ENCODE assay signal across 16 cellular contexts in genomic region chr12:82862069-82862841, GRCh38.
DNase-seq lines count a peak whose midpoint lies in the region; TF ChIP-seq lines count a peak whose summit lies in the region.
"Had no signal": no experiment of that assay in that cellular context is flagged by ENCODE, and none has a peak within 500 bp of the region (broad histone marks: within the 10 kb centered on the region; RNA-seq: fewer than 3 reads in every experiment).

No MANE protein-coding gene starts in this region.

- no peak overlapping the region for H3K27ac ChIP-seq in CD4-positive, alpha-beta memory T cell (ENCODE audit: low read depth, low read length)
- H3K27ac ChIP-seq: C4-2B, esophagus squamous epithelium had no signal

- no peak for TF ChIP-seq CTCF in HFFc6 (IDR thresholded peaks at IDR 0.05)

- H3K36me3 ChIP-seq in CD4-positive, alpha-beta memory T cell (ENCODE audit: insufficient read depth, low read length) = no peaks in the 10 kb centered on the region

- peaks cover 1% of the 10 kb centered on the region; the same call in 1 of the 2 replicates for H3K27me3 Mint-ChIP-seq in HFFc6 (ENCODE audit: insufficient read depth)
- no peaks in the 10 kb centered on the region for H3K27me3 Mint-ChIP-seq in CD4-positive, alpha-beta memory T cell

- H3K4me3 ChIP-seq in CD4-positive, alpha-beta memory T cell (ENCODE audit: low read length in 2 of 2) = no peak overlapping the region
- H3K4me3 ChIP-seq: esophagus squamous epithelium, K562 had no signal

- H3K9me3 Mint-ChIP-seq in HFFc6 = peaks cover 41% of the 10 kb centered on the region
- peaks cover 0 to 3% (median 0%) of the 10 kb centered on the region in 8 donors for H3K9me3 Mint-ChIP-seq in CD4-positive, alpha-beta memory T cell

- peak; percentile 3 for DNase-seq in HFFc6
- DNase-seq in amniotic epithelial cell (ENCODE audit: low read depth) = peak; percentile 63
- DNase-seq in iris pigment epithelial cell (ENCODE audit: low read depth) = peak; percentile 68
- no peak for DNase-seq in NCI-H2029 (lab: John Stamatoyannopoulos, UW)
- no peak for DNase-seq in GM19238 (ENCODE audit: insufficient read length, low spot score)
- no peak for DNase-seq in CD4-positive, alpha-beta memory T cell
- no peak for DNase-seq in germinal center (ENCODE audit: low spot score)
- DNase-seq: activated CD4-positive, alpha-beta T cell treated with anti-CD3 and anti-CD28 coated beads for 4 hours; activated CD8-positive, alpha-beta memory T cell treated with anti-CD3 and anti-CD28 coated beads, Interleukin-2, amount 50 U/mL, for 48 hours; esophagus squamous epithelium; NCI-H146; SHP77 treated with DMSO at 0.1 percent for 48 hours; stimulated activated CD4-positive, alpha-beta T cell treated with anti-CD3 and anti-CD28 coated beads, Interleukin-4, amount 100 ng/mL, for 1 hour; T-helper 9 cell had no signal

- H3K4me1 ChIP-seq in CD4-positive, alpha-beta memory T cell (ENCODE audit: insufficient read depth, low read length) = no peaks in the 10 kb centered on the region

- CTCF ChIA-PET in CD4-positive, alpha-beta memory T cell (lab: Charles Lee; ENCODE audit: partially characterized antibody) = no interaction called here

- POLR2A ChIA-PET in CD4-positive, alpha-beta memory T cell (lab: Charles Lee; ENCODE audit: partially characterized antibody) = no interaction called here

- no peaks in the 10 kb centered on the region for H3K27me3 ChIP-seq in CD4-positive, alpha-beta memory T cell (ENCODE audit: insufficient read depth, low read length)
- H3K27me3 ChIP-seq: esophagus squamous epithelium had no signal

- no peaks in the 10 kb centered on the region; the same call in 1 of the 2 replicates for H3K36me3 Mint-ChIP-seq in HFFc6 (ENCODE audit: low read depth)
- H3K36me3 Mint-ChIP-seq in CD4-positive, alpha-beta memory T cell = peaks cover 9 to 30% of the 10 kb centered on the region in 2 donors

- H3K27ac Mint-ChIP-seq in HFFc6 = no peak overlapping the region
- no peak overlapping the region for H3K27ac Mint-ChIP-seq in CD4-positive, alpha-beta memory T cell

- H3K4me3 Mint-ChIP-seq in HFFc6 = no peak overlapping the region
- no peak overlapping the region for H3K4me3 Mint-ChIP-seq in CD4-positive, alpha-beta memory T cell

- intact Hi-C loops in CD4-positive, alpha-beta memory T cell (cut with micrococcal nuclease) = no loop called here

- no peaks in the 10 kb centered on the region for H3K4me1 Mint-ChIP-seq in HFFc6 (ENCODE audit: low read depth)
- no peaks in the 10 kb centered on the region for H3K4me1 Mint-ChIP-seq in CD4-positive, alpha-beta memory T cell

- H3K9me3 ChIP-seq in CD4-positive, alpha-beta memory T cell (ENCODE audit: control insufficient read depth in 1 of 2, low read length in 2 of 2) = no peaks in the 10 kb centered on the region
- H3K9me3 ChIP-seq: esophagus squamous epithelium had no signal

Comparison
In these comparisons a context has a peak if more than half of its experiments do, and no peak if none do; other contexts are left out.
1. DNase-seq: peak in HFFc6 (single experiment), amniotic epithelial cell (single experiment) and iris pigment epithelial cell (single experiment); none in NCI-H2029 (single experiment), GM19238 (single experiment), CD4-positive, alpha-beta memory T cell (0 of 5) and germinal center (single experiment).